2 cellular contexts compared by ENCODE assay signal in genomic region chr12:122204829-122205589, GRCh38.
TF ChIP-seq lines count a peak whose summit lies in the region.

No MANE protein-coding gene starts in this region.

TF ChIP-seq in K562, 482 proteins besides CTCF, POLR2A, EP300 and RAD21 (continues in another document):
- TF ChIP-seq ZNF133 (CRISPR knock-in tag; IDR thresholded peaks at IDR 0.05) (no peak), PML (IDR thresholded peaks at IDR 0.05; ENCODE audit: low read length) (peak; percentile 21; the same call in 1 of the 2 replicates), NR2C2 (CRISPR knock-in tag; IDR thresholded peaks at IDR 0.05) (0 out of 2 replicates have a peak, but pooled peaks have one; percentile 28), NR2C2 (tag; IDR thresholded peaks at IDR 0.05) (no peak), SP1 (CRISPR knock-in tag; IDR thresholded peaks at IDR 0.05) (0 out of 2 replicates have a peak, but pooled peaks have one; percentile 33), MAFG (tag; conservative IDR thresholded peaks at IDR 0.05) (0 out of 2 replicates have a peak, but pooled peaks have one; percentile 8), SUPT5H (IDR thresholded peaks at IDR 0.05) (0 out of 2 replicates have a peak, but pooled peaks have one; percentile 41), HLTF (IDR thresholded peaks at IDR 0.05) (no peak), DEAF1 (CRISPR knock-in tag; IDR thresholded peaks at IDR 0.05) (no peak), ZNF407 (IDR thresholded peaks at IDR 0.05; ENCODE audit: low read depth) (peak; percentile 77), ZBTB26 (CRISPR knock-in tag; IDR thresholded peaks at IDR 0.05) (no peak), POLR2G (IDR thresholded peaks at IDR 0.05; ENCODE audit: low read depth, low read length) (peak; percentile 35; the same call in 1 of the 2 replicates), ZNF707 (CRISPR knock-in tag; conservative IDR thresholded peaks at IDR 0.05) (no peak), ZBTB33 (CRISPR knock-in tag; IDR thresholded peaks at IDR 0.05) (peak; percentile 74)

TF ChIP-seq in neural cell, 6 proteins besides CTCF, POLR2A, EP300 and RAD21:
- peak; percentile 11 for TF ChIP-seq POLR2AphosphoS5 (IDR thresholded peaks at IDR 0.05)
- no peak for TF ChIP-seq EZH2 (IDR thresholded peaks at IDR 0.05; ENCODE audit: borderline replicate concordance, insufficient read depth, low read length, poor library complexity, severe bottlenecking)
- no peak for TF ChIP-seq TAF1 (IDR thresholded peaks at IDR 0.05; ENCODE audit: low read depth)
